ENCODE assay signal across 8 cellular contexts in genomic region chr12:120640840-120641833, GRCh38. TPM values are rescaled to one million over a fixed set of nuclear protein-coding genes. Genes with fewer than 3 reads are reported as not detected.
A peak's percentile ranks its signal among the peaks of the same experiment; 100 is the strongest.
DNase-seq lines count a peak whose midpoint lies in the region; ATAC-seq and TF ChIP-seq lines count a peak whose summit lies in the region.

No MANE protein-coding gene starts in this region.

- peak overlapping the region; percentile 32; the same call in 1 of the 2 replicates for H3K4me3 ChIP-seq in GM06990 (replicated peaks; ENCODE audit: low read depth, low read length)
- H3K4me3 ChIP-seq in HAP-1 = peak overlapping the region; percentile 34
- H3K4me3 ChIP-seq in fibroblast of lung (replicated peaks in 1 of 4; ENCODE audit: control extremely low read depth in 1 of 4, insufficient read depth in 1 of 4, low read depth in 3 of 4, low read length in 4 of 4) = peak overlapping the region in 1 of 4 experiments; percentile 20

- H3K9ac ChIP-seq in fibroblast of lung (ENCODE audit: insufficient read depth, low read length) = no peak overlapping the region

- H3K27me3 ChIP-seq in GM06990 (replicated peaks; ENCODE audit: control insufficient read depth, insufficient read depth, low read length) = peaks cover 1% of the 10 kb centered on the region; the same call in 1 of the 2 replicates
- H3K27me3 ChIP-seq in HAP-1 (ENCODE audit: low read depth) = 0 out of 2 replicates have a peak, but pooled peaks cover 4% of the 10 kb centered on the region
- H3K27me3 ChIP-seq in fibroblast of lung (ENCODE audit: control insufficient read depth, insufficient read depth, low read length) = peaks cover 45% of the 10 kb centered on the region

- peaks cover 56% of the 10 kb centered on the region for H3K27me3 Mint-ChIP-seq in osteocyte (ENCODE audit: unreplicated experiment)

- ATAC-seq in HG03469 (IDR thresholded peaks at IDR 0.05; ENCODE audit: unreplicated experiment) = no peak

- DNase-seq in GM06990 (ENCODE audit: extremely low read depth, insufficient read length) (peak; percentile 49), HAP-1 (ENCODE audit: low spot score in 2 of 2) (peak; percentile 40 to 78), NCI-H69 (lab: John Stamatoyannopoulos, UW) (peak; percentile 53), fibroblast of lung (ENCODE audit: low read depth in 2 of 2) (peak; percentile 39 to 59), osteocyte (ENCODE audit: extremely low spot score, unreplicated experiment) (no peak), cerebellar nuclear complex (lab: John Stamatoyannopoulos, UW) (no peak)
- DNase-seq in activated T-cell treated with anti-CD3 and anti-CD28 coated beads, Interleukin-2, amount 50 U/mL, for 48 hours = peak; percentile 63 to 70

- no peaks in the 10 kb centered on the region for H3K9me3 ChIP-seq in HAP-1
- no peaks in the 10 kb centered on the region for H3K9me3 ChIP-seq in fibroblast of lung (ENCODE audit: control insufficient read depth, insufficient read depth, low read depth, low read length)

- H3K79me2 ChIP-seq in fibroblast of lung (ENCODE audit: control insufficient read depth, insufficient read depth, low read length) = no peaks in the 10 kb centered on the region

- H3K27ac Mint-ChIP-seq in osteocyte (ENCODE audit: unreplicated experiment) = no peak overlapping the region

- peak overlapping the region; percentile 68 for H3K4me3 Mint-ChIP-seq in osteocyte (ENCODE audit: unreplicated experiment)

- no peaks in the 10 kb centered on the region for H3K36me3 ChIP-seq in GM06990 (ENCODE audit: control insufficient read depth, insufficient read depth, low read length)
- H3K36me3 ChIP-seq in HAP-1 (replicated peaks) = no peaks in the 10 kb centered on the region
- no peaks in the 10 kb centered on the region for H3K36me3 ChIP-seq in fibroblast of lung (ENCODE audit: control insufficient read depth, insufficient read depth, low read length)

- H3K4me1 ChIP-seq in HAP-1 (peaks cover 10% of the 10 kb centered on the region), fibroblast of lung (ENCODE audit: control insufficient read depth, extremely low read depth, insufficient read depth, low read length) (no peaks in the 10 kb centered on the region)

- in situ Hi-C loops in HAP-1 (cut with MboI; ENCODE audit: low sequenced_read_pairs) = no loop called here

- TF ChIP-seq CTCF in GM06990 (IDR thresholded peaks at IDR 0.05; ENCODE audit: insufficient read depth, low read length, poor library complexity, severe bottlenecking) = peak; percentile 8
- TF ChIP-seq CTCF in fibroblast of lung (conservative IDR thresholded peaks at IDR 0.05 in 1 of 2, IDR thresholded peaks at IDR 0.05 in 1 of 2; ENCODE audit: low read depth in 1 of 2, low read length in 2 of 2) = no peak
- no peak for TF ChIP-seq CTCF in osteocyte (IDR thresholded peaks at IDR 0.05)

- no peak overlapping the region for H3K27ac ChIP-seq in fibroblast of lung (ENCODE audit: insufficient read depth, low read length)

- no peaks in the 10 kb centered on the region for H4K20me1 ChIP-seq in fibroblast of lung (ENCODE audit: control insufficient read depth, extremely low read depth, insufficient read depth, low read length)

- peak overlapping the region; percentile 75 for H3K4me2 ChIP-seq in fibroblast of lung (ENCODE audit: extremely low read depth, insufficient read depth, low read length)

- H3K36me3 Mint-ChIP-seq in osteocyte (ENCODE audit: unreplicated experiment) = no peaks in the 10 kb centered on the region

- H3K4me1 Mint-ChIP-seq in osteocyte (ENCODE audit: unreplicated experiment) = peaks cover 6% of the 10 kb centered on the region

- H2AFZ ChIP-seq in fibroblast of lung (ENCODE audit: low read length) = no peak overlapping the region

- no peaks in the 10 kb centered on the region for H3K9me3 Mint-ChIP-seq in osteocyte (ENCODE audit: unreplicated experiment)

RNA-seq across cellular contexts. Expression of gene CABP1, which starts 0.7 kb away (rescaled TPM):
- under 0.01 TPM in 1 of 2 replicates, not detected in the other for total RNA-seq in fibroblast of lung
- 0.06 and 0.36 TPM in 2 replicates for polyA plus RNA-seq in fibroblast of lung
- polyA plus RNA-seq in fibroblast of lung (2012) = 0.12 and 0.16 TPM in 2 replicates
- 2.5 TPM in 1 of 2 replicates, not detected in the other for polyA minus RNA-seq in fibroblast of lung (ENCODE audit: low replicate concordance)
- total RNA-seq in osteocyte = not detected in 2 replicates

RNA-seq across cellular contexts. Expression of gene MLEC, which starts 45.8 kb away (rescaled TPM):
- 90.1 and 120 TPM in 2 replicates for total RNA-seq in fibroblast of lung
- 56.4 and 66.1 TPM in 2 replicates for polyA plus RNA-seq in fibroblast of lung
- polyA plus RNA-seq in fibroblast of lung (2012) = 78.1 and 80.1 TPM in 2 replicates
- 86.3 and 126 TPM in 2 replicates for polyA minus RNA-seq in fibroblast of lung (ENCODE audit: low replicate concordance)
- total RNA-seq in osteocyte = 129 TPM in 2 replicates

RNA-seq across cellular contexts. Expression of gene POP5, which starts 59.9 kb away (rescaled TPM):
- total RNA-seq in fibroblast of lung (25.7 and 28.6 TPM in 2 replicates), osteocyte (36.9 and 42.0 TPM in 2 replicates)
- polyA plus RNA-seq in fibroblast of lung = 50.3 and 69.0 TPM in 2 replicates
- 38.4 and 50.6 TPM in 2 replicates for polyA plus RNA-seq in fibroblast of lung (2012)
- polyA minus RNA-seq in fibroblast of lung (ENCODE audit: low replicate concordance) = 13.3 and 18.7 TPM in 2 replicates

Comparison
In these comparisons a context has a peak if more than half of its experiments do, and no peak if none do; other contexts are left out.
1. DNase-seq: peak in GM06990 (single experiment), HAP-1 (2 of 2), NCI-H69 (single experiment), activated T-cell treated with anti-CD3 and anti-CD28 coated beads, Interleukin-2, amount 50 U/mL, for 48 hours (2 of 2) and fibroblast of lung (2 of 2); none in osteocyte (single experiment) and cerebellar nuclear complex (0 of 2).